In genomic region chr7:25118048-25118753, GRCh38 we compare ENCODE assay signal across 8 cellular contexts. TPM values are rescaled to one million over a fixed set of nuclear protein-coding genes. Genes with fewer than 3 reads are reported as not detected.
DNase-seq lines count a peak whose midpoint lies in the region; ATAC-seq and TF ChIP-seq lines count a peak whose summit lies in the region.

No MANE protein-coding gene starts in this region.

- intact Hi-C loops in CD14-positive monocyte (cut with micrococcal nuclease) = no loop called here
- intact Hi-C loops in stomach (cut with DNase I; ENCODE audit: low total_unique reads) = no loop called here

- H3K9me3 ChIP-seq in stomach (no peaks in the 10 kb centered on the region), WERI-Rb-1 (ENCODE audit: severe bottlenecking) (no peaks in the 10 kb centered on the region)

- peak overlapping the region in 4 of 7 donors; percentile 20 to 50 (median 41) for H3K27ac Mint-ChIP-seq in CD14-positive monocyte
- H3K27ac Mint-ChIP-seq in activated naive CD4-positive, alpha-beta T cell treated with anti-CD3 and anti-CD28 coated beads, Interleukin-2, amount 10 ng/mL, durations not matched to agents 7 days and 5 days = no peak overlapping the region

- peaks cover 12% of the 10 kb centered on the region for H3K4me1 Mint-ChIP-seq in CD14-positive monocyte
- peaks cover 8% of the 10 kb centered on the region for H3K4me1 Mint-ChIP-seq in activated naive CD4-positive, alpha-beta T cell treated with anti-CD3 and anti-CD28 coated beads, Interleukin-2, amount 10 ng/mL, durations not matched to agents 7 days and 5 days

- no peak overlapping the region for H3K27ac ChIP-seq in stomach
- no peak overlapping the region for H3K27ac ChIP-seq in WERI-Rb-1

- no peaks in the 10 kb centered on the region for H3K27me3 Mint-ChIP-seq in CD14-positive monocyte (ENCODE audit: low read depth in 3 of 3)
- H3K27me3 Mint-ChIP-seq in activated naive CD4-positive, alpha-beta T cell treated with anti-CD3 and anti-CD28 coated beads, Interleukin-2, amount 10 ng/mL, durations not matched to agents 7 days and 5 days = no peaks in the 10 kb centered on the region

- no peak for DNase-seq in CD14-positive monocyte (ENCODE audit: low spot score)
- DNase-seq in stomach = no peak
- DNase-seq in WERI-Rb-1 = no peak
- DNase-seq in NCI-H2107 (lab: John Stamatoyannopoulos, UW) = no peak
- no peak for DNase-seq in activated naive CD4-positive, alpha-beta T cell treated with anti-CD3 and anti-CD28 coated beads, Interleukin-2, amount 10 ng/mL, durations not matched to agents 7 days and 5 days

- ATAC-seq in GM19023 (IDR thresholded peaks at IDR 0.05; ENCODE audit: unreplicated experiment) (peak; percentile 18), HG02840 (IDR thresholded peaks at IDR 0.05; ENCODE audit: low FRiP score, unreplicated experiment) (peak; percentile 28)

- no peaks in the 10 kb centered on the region for H3K27me3 ChIP-seq in stomach
- no peaks in the 10 kb centered on the region for H3K27me3 ChIP-seq in WERI-Rb-1 (ENCODE audit: insufficient read depth, low read depth, severe bottlenecking)

- peaks cover 0 to 30% (median 4%) of the 10 kb centered on the region in 4 donors for H3K4me1 ChIP-seq in stomach

- no peak overlapping the region for H3K4me3 ChIP-seq in stomach
- H3K4me3 ChIP-seq in WERI-Rb-1 (ENCODE audit: low read depth, low read length) = no peak overlapping the region

- CTCF ChIA-PET in activated naive CD4-positive, alpha-beta T cell treated with anti-CD3 and anti-CD28 coated beads, Interleukin-2, amount 10 ng/mL, durations not matched to agents 7 days and 5 days (lab: Charles Lee) = interaction anchor here (1.2 to 1.7 kb wide), 4 partner anchors 16 to 26 kb away, joined by 3 to 6 read pairs (median 4); no protein-coding TSS in a partner anchor

- peaks cover 28 to 48% (median 44%) of the 10 kb centered on the region in 4 donors for H3K36me3 ChIP-seq in stomach
- peaks cover 34% of the 10 kb centered on the region for H3K36me3 ChIP-seq in WERI-Rb-1

- TF ChIP-seq EP300 in stomach (IDR thresholded peaks at IDR 0.05) = no peak

- no peak overlapping the region for H3K4me3 Mint-ChIP-seq in CD14-positive monocyte
- no peak overlapping the region for H3K4me3 Mint-ChIP-seq in activated naive CD4-positive, alpha-beta T cell treated with anti-CD3 and anti-CD28 coated beads, Interleukin-2, amount 10 ng/mL, durations not matched to agents 7 days and 5 days

- no peak for TF ChIP-seq CTCF in CD14-positive monocyte (IDR thresholded peaks at IDR 0.05)
- TF ChIP-seq CTCF in stomach (IDR thresholded peaks at IDR 0.05) = no peak
- TF ChIP-seq CTCF in WERI-Rb-1 (IDR thresholded peaks at IDR 0.05; ENCODE audit: low read depth, low read length) = no peak

- 77 to 85% (median 83%) methylated on average over 8 of the region's 8 CpGs for WGBS in stomach, 5 donors

- H3K36me3 Mint-ChIP-seq in CD14-positive monocyte = peaks cover 30 to 41% of the 10 kb centered on the region in 2 donors
- peaks cover 26% of the 10 kb centered on the region for H3K36me3 Mint-ChIP-seq in activated naive CD4-positive, alpha-beta T cell treated with anti-CD3 and anti-CD28 coated beads, Interleukin-2, amount 10 ng/mL, durations not matched to agents 7 days and 5 days

- peaks cover 0 to 2% (median 0%) of the 10 kb centered on the region in 7 donors for H3K9me3 Mint-ChIP-seq in CD14-positive monocyte
- no peaks in the 10 kb centered on the region for H3K9me3 Mint-ChIP-seq in activated naive CD4-positive, alpha-beta T cell treated with anti-CD3 and anti-CD28 coated beads, Interleukin-2, amount 10 ng/mL, durations not matched to agents 7 days and 5 days

- TF ChIP-seq POLR2A in stomach (IDR thresholded peaks at IDR 0.05) = no peak

TF ChIP-seq in PFSK-1, 5 proteins besides CTCF, POLR2A, EP300 and RAD21:
- TF ChIP-seq SIN3A (IDR thresholded peaks at IDR 0.05; ENCODE audit: borderline replicate concordance, insufficient read depth, low read length) (no peak), TAF1 (IDR thresholded peaks at IDR 0.05; ENCODE audit: borderline replicate concordance, insufficient read depth, low read length) (no peak), FOXP2 (optimal IDR thresholded peaks at IDR 0.05; ENCODE audit: borderline replicate concordance, extremely low read depth, extremely low read length, insufficient read depth) (no peak), POLR2AphosphoS5 (IDR thresholded peaks at IDR 0.05; ENCODE audit: low read depth, low read length) (peak; percentile 43)
TF ChIP-seq in PFSK-1: peak in this region for 1.

RNA-seq across cellular contexts. Expression of gene CYCS, which starts 6.9 kb away (rescaled TPM):
- polyA plus RNA-seq in CD14-positive monocyte (10 to 100 TPM; 80.8 to 99.3 TPM), stomach (100 to 1,000 TPM in 2 of 3 donors, 10 to 100 TPM in 1; 43.1 to 124 (median 102) TPM)
- 186 TPM for polyA plus RNA-seq in PFSK-1 (2012; ENCODE audit: insufficient read length, low read depth)
- total RNA-seq in stomach = 10 to 100 TPM; 34.5 to 96.9 (median 52.0) TPM
